Comparison of ENCODE assay signal across 6 cellular contexts in genomic region chr1:1001057-1001630, GRCh38. TPM values are rescaled to one million over a fixed set of nuclear protein-coding genes. Genes with fewer than 3 reads are reported as not detected.
DNase-seq lines count a peak whose midpoint lies in the region; ATAC-seq lines count a peak whose summit lies in the region.

No MANE protein-coding gene starts in this region.

- no peaks in the 10 kb centered on the region for H3K9me3 ChIP-seq in mucosa of stomach (ENCODE audit: control insufficient read depth, low read length)

- peaks cover 46% of the 10 kb centered on the region for H3K4me1 ChIP-seq in mucosa of stomach (ENCODE audit: control insufficient read depth, insufficient read depth, low read length)

- H3K9ac ChIP-seq in mucosa of stomach (ENCODE audit: low read length), result peak overlapping the region; percentile 34

- H3K4me3 ChIP-seq in mucosa of stomach (ENCODE audit: low read length), result no peak overlapping the region

- H3K4me3 Mint-ChIP-seq in activated naive CD8-positive, alpha-beta T cell treated with anti-CD3 and anti-CD28 coated beads, Interleukin-2, amount 10 ng/mL, durations not matched to agents 7 days and 5 days, result peak overlapping the region; percentile 73

- H3K9me3 Mint-ChIP-seq in activated naive CD8-positive, alpha-beta T cell treated with anti-CD3 and anti-CD28 coated beads, Interleukin-2, amount 10 ng/mL, durations not matched to agents 7 days and 5 days, result no peaks in the 10 kb centered on the region

- POLR2A ChIA-PET in activated naive CD8-positive, alpha-beta T cell treated with anti-CD3 and anti-CD28 coated beads, Interleukin-2, amount 10 ng/mL, durations not matched to agents 7 days and 5 days (lab: Charles Lee), result interaction anchor here (0.9 to 2.1 kb wide), 4 partner anchors 13 to 31 kb away, joined by 3 to 19 read pairs (median 5); partner anchors contain the start of gene ISG15

- H3K36me3 Mint-ChIP-seq in activated naive CD8-positive, alpha-beta T cell treated with anti-CD3 and anti-CD28 coated beads, Interleukin-2, amount 10 ng/mL, durations not matched to agents 7 days and 5 days, result no peaks in the 10 kb centered on the region

- no peak for ATAC-seq in activated naive CD8-positive, alpha-beta T cell treated with anti-CD3 and anti-CD28 coated beads, Interleukin-2, amount 10 ng/mL, durations not matched to agents 7 days and 5 days (ENCODE audit: low read depth)

- no peaks in the 10 kb centered on the region for H3K36me3 ChIP-seq in mucosa of stomach (ENCODE audit: control insufficient read depth, insufficient read depth, low read length)

- H3K27me3 ChIP-seq in mucosa of stomach (ENCODE audit: control insufficient read depth, insufficient read depth, low read length), result peaks cover 75% of the 10 kb centered on the region

- peaks cover 18% of the 10 kb centered on the region for H3K27me3 Mint-ChIP-seq in activated naive CD8-positive, alpha-beta T cell treated with anti-CD3 and anti-CD28 coated beads, Interleukin-2, amount 10 ng/mL, durations not matched to agents 7 days and 5 days

- peaks cover 14% of the 10 kb centered on the region for H3K4me1 Mint-ChIP-seq in activated naive CD8-positive, alpha-beta T cell treated with anti-CD3 and anti-CD28 coated beads, Interleukin-2, amount 10 ng/mL, durations not matched to agents 7 days and 5 days

- DNase-seq in EH (ENCODE audit: low read depth), result peak; percentile 27
- DNase-seq in activated naive CD8-positive, alpha-beta T cell treated with anti-CD3 and anti-CD28 coated beads, Interleukin-2, amount 10 ng/mL, durations not matched to agents 7 days and 5 days, result no peak
- no peak for DNase-seq in dedifferentiated amniotic fluid mesenchymal stem cell (ENCODE audit: extremely low spot score)
- DNase-seq in activated effector memory CD4-positive, alpha-beta T cell treated with anti-CD3 and anti-CD28 coated beads, Interleukin-2, amount 50 U/mL, for 16 hours, result no peak
- DNase-seq in activated CD4-positive, CD25-positive, alpha-beta regulatory T cell treated with anti-CD3 and anti-CD28 coated beads, Interleukin-2, amount 50 U/mL, for 72 hours, result no peak

- H3K27ac Mint-ChIP-seq in activated naive CD8-positive, alpha-beta T cell treated with anti-CD3 and anti-CD28 coated beads, Interleukin-2, amount 10 ng/mL, durations not matched to agents 7 days and 5 days, result peak overlapping the region; percentile 68

RNA-seq across cellular contexts. Expression of gene HES4, which starts 1.2 kb away (rescaled TPM):
- total RNA-seq in activated naive CD8-positive, alpha-beta T cell treated with anti-CD3 and anti-CD28 coated beads, Interleukin-2, amount 10 ng/mL, durations not matched to agents 7 days and 5 days, result 1 to 10 TPM in 1 of 2 experiments, under 1 TPM in 1; 0.60 to 1.1 TPM

RNA-seq across cellular contexts. Expression of gene ISG15, which starts 12.2 kb away (rescaled TPM):
- total RNA-seq in activated naive CD8-positive, alpha-beta T cell treated with anti-CD3 and anti-CD28 coated beads, Interleukin-2, amount 10 ng/mL, durations not matched to agents 7 days and 5 days, result 100 to 1,000 TPM; 425 to 457 TPM

RNA-seq across cellular contexts. Expression of gene AGRN, which starts 18.8 kb away (rescaled TPM):
- total RNA-seq in activated naive CD8-positive, alpha-beta T cell treated with anti-CD3 and anti-CD28 coated beads, Interleukin-2, amount 10 ng/mL, durations not matched to agents 7 days and 5 days, result 10 to 100 TPM; 18.8 to 19.3 TPM

RNA-seq across cellular contexts. Expression of gene PERM1, which starts 19.3 kb away (rescaled TPM):
- total RNA-seq in activated naive CD8-positive, alpha-beta T cell treated with anti-CD3 and anti-CD28 coated beads, Interleukin-2, amount 10 ng/mL, durations not matched to agents 7 days and 5 days, result not detected

RNA-seq across cellular contexts. Expression of gene PLEKHN1, which starts 34.9 kb away (rescaled TPM):
- total RNA-seq in activated naive CD8-positive, alpha-beta T cell treated with anti-CD3 and anti-CD28 coated beads, Interleukin-2, amount 10 ng/mL, durations not matched to agents 7 days and 5 days, result 1 to 10 TPM; 3.0 to 4.8 TPM
